Comparison of ENCODE assay signal across 16 cellular contexts in the genomic region with DNA sequence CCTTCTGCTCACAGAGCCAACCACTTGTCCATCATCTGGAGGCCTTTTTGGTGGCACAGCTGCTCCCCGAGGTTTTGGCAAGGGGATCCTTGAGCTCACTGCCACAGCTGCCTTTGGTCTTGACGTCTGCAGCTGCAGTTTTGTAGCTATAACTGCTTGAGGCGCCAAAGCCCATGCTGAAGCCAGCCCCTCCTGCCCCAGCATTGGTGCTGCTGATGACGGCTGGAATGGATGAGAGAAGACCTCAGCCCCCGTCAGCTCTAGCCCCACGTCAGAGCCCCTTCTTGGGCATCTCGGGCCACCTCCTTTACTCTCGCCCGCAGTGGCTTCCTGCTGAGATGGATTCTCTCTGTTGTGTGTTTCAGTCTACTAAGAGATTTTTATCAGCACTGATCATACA. TPM values are rescaled to one million over a fixed set of nuclear protein-coding genes. Genes with fewer than 3 reads are reported as not detected.
DNase-seq lines count a peak whose midpoint lies in the region; ATAC-seq and TF ChIP-seq lines count a peak whose summit lies in the region.
"Had no signal": no experiment of that assay in that cellular context is flagged by ENCODE, and none has a peak within 500 bp of the region (broad histone marks: within the 10 kb centered on the region; RNA-seq: fewer than 3 reads in every experiment).

No MANE protein-coding gene starts in this region.

- H3K27ac Mint-ChIP-seq in osteocyte (ENCODE audit: unreplicated experiment): no peak overlapping the region
- H3K27ac Mint-ChIP-seq: neural progenitor cell, type B pancreatic cell had no signal

- no peaks in the 10 kb centered on the region for H3K4me1 Mint-ChIP-seq in osteocyte (ENCODE audit: unreplicated experiment)

- H3K4me3 ChIP-seq in tibial artery: no peak overlapping the region
- H3K4me3 ChIP-seq: A549, colonic mucosa, neural progenitor cell had no signal

- H3K27me3 ChIP-seq in tibial artery: peaks cover 0 to 24% of the 10 kb centered on the region in 2 donors
- H3K27me3 ChIP-seq: colonic mucosa, neural progenitor cell had no signal

- TF ChIP-seq CTCF in tibial artery (IDR thresholded peaks at IDR 0.05): no peak
- TF ChIP-seq CTCF in osteocyte (IDR thresholded peaks at IDR 0.05): no peak

- ATAC-seq in left ventricle myocardium superior (no peak), HG03457 (IDR thresholded peaks at IDR 0.05; ENCODE audit: unreplicated experiment) (no peak), HG02981 (IDR thresholded peaks at IDR 0.05; ENCODE audit: unreplicated experiment) (no peak)
- ATAC-seq: A549, left cardiac atrium had no signal

- H3K27me3 Mint-ChIP-seq in osteocyte (ENCODE audit: unreplicated experiment): peaks cover 52% of the 10 kb centered on the region

- H3K27ac ChIP-seq in tibial artery: no peak overlapping the region
- H3K27ac ChIP-seq: A549, colonic mucosa, neural progenitor cell had no signal

- H3K4me1 ChIP-seq in tibial artery: no peaks in the 10 kb centered on the region
- H3K4me1 ChIP-seq: colonic mucosa had no signal

- intact Hi-C loops in cardiac septum (cut with DNase I): loop anchor here (2.0 to 10.0 kb wide), 2 partner anchors 285 to 431 kb away; no protein-coding TSS in a partner anchor
- intact Hi-C loops in left ventricle myocardium superior (cut with micrococcal nuclease): no loop called here
- intact Hi-C loops in tibial artery (cut with DNase I; ENCODE audit: low total_unique reads): loop anchor here (10.0 kb wide), 2 partner anchors 201 to 441 kb away; a partner anchor contains a TSS

- no peaks in the 10 kb centered on the region for H3K36me3 ChIP-seq in tibial artery
- H3K36me3 ChIP-seq: colonic mucosa, neural progenitor cell had no signal

- H3K4me3 Mint-ChIP-seq in osteocyte (ENCODE audit: unreplicated experiment): no peak overlapping the region
- H3K4me3 Mint-ChIP-seq: neural progenitor cell, type B pancreatic cell had no signal

- peak; percentile 60 for DNase-seq in cardiac septum (ENCODE audit: low spot score)
- no peak for DNase-seq in left ventricle myocardium superior
- peak; percentile 38 for DNase-seq in activated T-helper 1 cell treated with Interleukin-2 at 50 U/mL for 16 hours (ENCODE audit: low read depth)
- DNase-seq in mesenteric fat pad (ENCODE audit: low spot score): peak; percentile 76
- DNase-seq in tibial artery: peak; percentile 11 to 14
- no peak for DNase-seq in osteocyte (ENCODE audit: extremely low spot score, unreplicated experiment)
- DNase-seq: colonic mucosa, foreskin melanocyte, left cardiac atrium, NCI-H524 treated with DMSO at 0.1 percent for 48 hours had no signal

- H3K9me3 Mint-ChIP-seq in osteocyte (ENCODE audit: unreplicated experiment): no peaks in the 10 kb centered on the region
- H3K9me3 Mint-ChIP-seq: neural progenitor cell, type B pancreatic cell had no signal

- no peaks in the 10 kb centered on the region for H3K36me3 Mint-ChIP-seq in osteocyte (ENCODE audit: unreplicated experiment)
- H3K36me3 Mint-ChIP-seq: neural progenitor cell, type B pancreatic cell had no signal

- no peaks in the 10 kb centered on the region for H3K9me3 ChIP-seq in tibial artery
- H3K9me3 ChIP-seq: A549, colonic mucosa had no signal

RNA-seq across cellular contexts. Expression of a gene that starts 12.3 kb away (rescaled TPM):
- not detected for total RNA-seq in cardiac septum
- total RNA-seq in left ventricle myocardium superior: not detected
- not detected for total RNA-seq in mesenteric fat pad
- not detected in 2 replicates for total RNA-seq in osteocyte
- total RNA-seq: colonic mucosa, left cardiac atrium, SK-MEL-5 had no signal

RNA-seq across cellular contexts. Expression of a gene that starts 15.3 kb away (rescaled TPM):
- not detected for total RNA-seq in cardiac septum
- total RNA-seq in left ventricle myocardium superior: not detected
- not detected for total RNA-seq in mesenteric fat pad
- not detected in 2 replicates for total RNA-seq in osteocyte
- total RNA-seq: left cardiac atrium, SK-MEL-5 had no signal

RNA-seq across cellular contexts. Expression of a gene that starts 32.4 kb away (rescaled TPM):
- total RNA-seq in cardiac septum (not detected), left ventricle myocardium superior (not detected), mesenteric fat pad (not detected), osteocyte (not detected in 2 replicates)
- total RNA-seq: colonic mucosa, left cardiac atrium, SK-MEL-5 had no signal

RNA-seq across cellular contexts. Expression of a gene that starts 33.0 kb away (rescaled TPM):
- total RNA-seq in cardiac septum (not detected), left ventricle myocardium superior (not detected), mesenteric fat pad (not detected), osteocyte (not detected in 2 replicates)
- total RNA-seq: colonic mucosa, left cardiac atrium, SK-MEL-5 had no signal

Comparison
In these comparisons a context has a peak if more than half of its experiments do, and no peak if none do; other contexts are left out.
1. DNase-seq: peak in cardiac septum (single experiment), activated T-helper 1 cell treated with Interleukin-2 at 50 U/mL for 16 hours (single experiment), mesenteric fat pad (single experiment) and tibial artery (2 of 2); none in left ventricle myocardium superior (single experiment) and osteocyte (single experiment).